ENCODE assay signal across 21 cellular contexts in genomic region chr6:104579464-104579863, GRCh38.
"Had no signal": no experiment of that assay in that cellular context is flagged by ENCODE, and none has a peak within 500 bp of the region (broad histone marks: within the 10 kb centered on the region; RNA-seq: fewer than 3 reads in every experiment).

No MANE protein-coding gene starts in this region.

- H3K4me3 Mint-ChIP-seq: activated naive CD4-positive, alpha-beta T cell treated with anti-CD3 and anti-CD28 coated beads for 36 hours; activated naive CD8-positive, alpha-beta T cell treated with anti-CD3 and anti-CD28 coated beads, Interleukin-2, amount 10 ng/mL, durations not matched to agents 7 days and 5 days; activated T-cell treated with anti-CD3 and anti-CD28 coated beads, Interleukin-2, amount 50 U/mL, for 4 hours; naive B cell had no signal

- ATAC-seq: activated T-cell treated with anti-CD3 and anti-CD28 coated beads, Interleukin-2, amount 50 U/mL, for 4 hours; gastroesophageal sphincter; left cardiac atrium had no signal

- H3K27ac ChIP-seq: esophagus squamous epithelium, gastroesophageal sphincter, spleen had no signal

- H3K9me3 Mint-ChIP-seq: activated naive CD8-positive, alpha-beta T cell treated with anti-CD3 and anti-CD28 coated beads, Interleukin-2, amount 10 ng/mL, durations not matched to agents 7 days and 5 days; activated T-cell treated with anti-CD3 and anti-CD28 coated beads, Interleukin-2, amount 50 U/mL, for 4 hours had no signal

- H3K27me3 Mint-ChIP-seq: naive B cell had no signal

- H3K27me3 ChIP-seq: esophagus squamous epithelium, gastroesophageal sphincter, spleen had no signal

- DNase-seq: activated CD4-positive, alpha-beta T cell treated with anti-CD3 and anti-CD28 coated beads, Interleukin-2, amount 50 U/mL, for 4 hours; activated CD8-positive, alpha-beta memory T cell treated with anti-CD3 and anti-CD28 coated beads, Interleukin-2, amount 50 U/mL, for 48 hours; activated effector memory CD4-positive, alpha-beta T cell treated with Interleukin-2 at 50 U/mL for 16 hours; activated naive CD4-positive, alpha-beta T cell treated with anti-CD3 and anti-CD28 coated beads for 36 hours; activated naive CD8-positive, alpha-beta T cell treated with anti-CD3 and anti-CD28 coated beads, Interleukin-2, amount 10 ng/mL, durations not matched to agents 7 days and 5 days; activated T-cell treated with anti-CD3 and anti-CD28 coated beads, Interleukin-2, amount 50 U/mL, for 4 hours; dermis blood vessel endothelial cell; effector CD8-positive, alpha-beta T cell; esophagus squamous epithelium; head of caudate nucleus; hypothalamus; left cardiac atrium; naive B cell; nucleus accumbens; retina; spleen; stimulated activated CD4-positive, alpha-beta T cell treated with anti-CD3 and anti-CD28 coated beads, Interleukin-4, amount 100 ng/mL, for 1 hour; stimulated activated naive CD4-positive, alpha-beta T cell; T-helper 9 cell had no signal

- H3K9me3 ChIP-seq: esophagus squamous epithelium, gastroesophageal sphincter had no signal

- H3K27ac Mint-ChIP-seq: activated naive CD4-positive, alpha-beta T cell treated with anti-CD3 and anti-CD28 coated beads for 36 hours; activated naive CD8-positive, alpha-beta T cell treated with anti-CD3 and anti-CD28 coated beads, Interleukin-2, amount 10 ng/mL, durations not matched to agents 7 days and 5 days; naive B cell had no signal

- H3K36me3 ChIP-seq: esophagus squamous epithelium, gastroesophageal sphincter, spleen had no signal

- H3K4me3 ChIP-seq: esophagus squamous epithelium, gastroesophageal sphincter, spleen had no signal

- H3K4me1 ChIP-seq: esophagus squamous epithelium, gastroesophageal sphincter, spleen had no signal

- H3K4me1 Mint-ChIP-seq: activated naive CD8-positive, alpha-beta T cell treated with anti-CD3 and anti-CD28 coated beads, Interleukin-2, amount 10 ng/mL, durations not matched to agents 7 days and 5 days; naive B cell had no signal

- H3K36me3 Mint-ChIP-seq: activated naive CD8-positive, alpha-beta T cell treated with anti-CD3 and anti-CD28 coated beads, Interleukin-2, amount 10 ng/mL, durations not matched to agents 7 days and 5 days; naive B cell had no signal

- FAIRE-seq: islet of Langerhans had no signal
